In genomic region chr18:54845788-54846187, GRCh38 we compare ENCODE assay signal across 1 cellular context.
A peak's percentile ranks its signal among the peaks of the same experiment; 100 is the strongest.
TF ChIP-seq lines count a peak whose summit lies in the region.

No MANE protein-coding gene starts in this region.

TF ChIP-seq in IMR-90, 13 proteins besides CTCF, POLR2A, EP300 and RAD21 (continued from another document):
- peak; percentile 68; the same call in 1 of the 2 replicates for TF ChIP-seq BHLHE40 (IDR thresholded peaks at IDR 0.05; ENCODE audit: low read depth, low read length)
- no peak for TF ChIP-seq MAZ (IDR thresholded peaks at IDR 0.05; ENCODE audit: borderline replicate concordance, low read depth, low read length)
- TF ChIP-seq NFE2L2 (IDR thresholded peaks at IDR 0.05; ENCODE audit: low read depth, low read length), result no peak
- TF ChIP-seq RCOR1 (IDR thresholded peaks at IDR 0.05; ENCODE audit: insufficient replicate concordance, low read length), result no peak
- TF ChIP-seq SMC3 (IDR thresholded peaks at IDR 0.05; ENCODE audit: low read depth, low read length), result no peak
- TF ChIP-seq USF2 (IDR thresholded peaks at IDR 0.05; ENCODE audit: low read depth, low read length), result no peak
- no peak for TF ChIP-seq ELK1 (IDR thresholded peaks at IDR 0.05; ENCODE audit: borderline replicate concordance, low read depth, low read length)
- no peak for TF ChIP-seq MAFK (IDR thresholded peaks at IDR 0.05; ENCODE audit: low read depth, low read length)
- TF ChIP-seq MXI1 (IDR thresholded peaks at IDR 0.05; ENCODE audit: borderline replicate concordance, low read depth, low read length), result no peak
- no peak for TF ChIP-seq RFX5 (IDR thresholded peaks at IDR 0.05; ENCODE audit: low read depth, low read length)
